In the genomic region with DNA sequence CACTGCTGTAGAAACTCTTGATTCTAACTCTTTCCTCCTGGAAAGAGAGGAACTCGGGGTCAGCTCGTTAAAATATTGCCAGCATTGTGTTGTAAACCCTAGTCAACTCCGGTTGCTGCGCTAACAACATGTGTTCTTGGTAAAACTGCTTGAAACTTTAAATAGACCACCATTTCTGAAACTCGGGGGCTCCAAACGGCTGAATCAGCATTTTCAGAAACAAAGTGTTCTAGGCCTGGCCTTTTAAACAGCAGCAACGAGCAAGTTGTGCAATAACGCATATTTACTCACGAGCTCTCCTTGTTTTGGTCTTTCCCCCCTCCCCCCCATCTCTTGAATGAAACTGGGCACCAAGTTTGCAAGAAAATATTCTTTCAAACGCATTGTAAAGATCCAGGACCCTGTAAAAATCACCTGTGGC, we compare ENCODE assay signal across 8 cellular contexts. TPM values are rescaled to one million over a fixed set of nuclear protein-coding genes. Genes with fewer than 3 reads are reported as not detected.
DNase-seq lines count a peak whose midpoint lies in the region; ATAC-seq and TF ChIP-seq lines count a peak whose summit lies in the region.

No MANE protein-coding gene starts in this region.

- H3K27ac ChIP-seq in lower lobe of right lung (peak overlapping the region; percentile 73), aorta (ENCODE audit: low read depth in 1 of 2, low read length in 2 of 2) (no peak overlapping the region)

- no peaks in the 10 kb centered on the region for H3K36me3 ChIP-seq in lower lobe of right lung
- H3K36me3 ChIP-seq in aorta (ENCODE audit: control insufficient read depth in 1 of 2, insufficient read depth in 2 of 2, low read length in 1 of 2): no peaks in the 10 kb centered on the region

- H3K27me3 Mint-ChIP-seq in stimulated activated naive CD8-positive, alpha-beta T cell treated with anti-CD3 and anti-CD28 coated beads, Interleukin-15, Interleukin-2, amounts not matched to agents 100 ng/mL and 50 ng/mL, for 24 hours: peaks cover 66% of the 10 kb centered on the region
- peaks cover 6% of the 10 kb centered on the region for H3K27me3 Mint-ChIP-seq in brain

- 23 to 30% methylated on average over 10 of the region's 10 CpGs for WGBS in aorta, 2 donors

- peaks cover 4% of the 10 kb centered on the region for H3K4me1 Mint-ChIP-seq in stimulated activated naive CD8-positive, alpha-beta T cell treated with anti-CD3 and anti-CD28 coated beads, Interleukin-15, Interleukin-2, amounts not matched to agents 100 ng/mL and 50 ng/mL, for 24 hours (ENCODE audit: low read depth)
- peaks cover 41% of the 10 kb centered on the region for H3K4me1 Mint-ChIP-seq in brain

- peaks cover 5% of the 10 kb centered on the region for H3K9me3 Mint-ChIP-seq in stimulated activated naive CD8-positive, alpha-beta T cell treated with anti-CD3 and anti-CD28 coated beads, Interleukin-15, Interleukin-2, amounts not matched to agents 100 ng/mL and 50 ng/mL, for 24 hours
- H3K9me3 Mint-ChIP-seq in brain: peaks cover 5 to 31% (median 8%) of the 10 kb centered on the region in 5 experiments

- peak overlapping the region; percentile 79 for H3K4me3 Mint-ChIP-seq in stimulated activated naive CD8-positive, alpha-beta T cell treated with anti-CD3 and anti-CD28 coated beads, Interleukin-15, Interleukin-2, amounts not matched to agents 100 ng/mL and 50 ng/mL, for 24 hours
- peak overlapping the region; percentile 91 to 98 (median 96) for H3K4me3 Mint-ChIP-seq in brain

- DNase-seq in stimulated activated naive CD8-positive, alpha-beta T cell treated with anti-CD3 and anti-CD28 coated beads, Interleukin-15, Interleukin-2, amounts not matched to agents 100 U/mL and 50 U/mL, for 24 hours: no peak
- DNase-seq in lower lobe of right lung (no peak), aorta (no peak), NCI-H774 (lab: John Stamatoyannopoulos, UW) (no peak)

- intact Hi-C loops in lower lobe of right lung (cut with DNase I) (no loop called here), aorta (cut with DNase I) (loop anchor here (5.0 to 10.0 kb wide), 2 partner anchors 65 to 273 kb away; no protein-coding TSS in a partner anchor)

- no peaks in the 10 kb centered on the region for H3K36me3 Mint-ChIP-seq in stimulated activated naive CD8-positive, alpha-beta T cell treated with anti-CD3 and anti-CD28 coated beads, Interleukin-15, Interleukin-2, amounts not matched to agents 100 ng/mL and 50 ng/mL, for 24 hours (ENCODE audit: low read depth)
- peaks cover 28% of the 10 kb centered on the region for H3K36me3 Mint-ChIP-seq in brain

- no peaks in the 10 kb centered on the region for H3K9me3 ChIP-seq in lower lobe of right lung
- no peaks in the 10 kb centered on the region for H3K9me3 ChIP-seq in aorta (ENCODE audit: control insufficient read depth, low read length)

- H3K27ac Mint-ChIP-seq in stimulated activated naive CD8-positive, alpha-beta T cell treated with anti-CD3 and anti-CD28 coated beads, Interleukin-15, Interleukin-2, amounts not matched to agents 100 ng/mL and 50 ng/mL, for 24 hours: peak overlapping the region; percentile 70
- H3K27ac Mint-ChIP-seq in brain: peak overlapping the region; percentile 80 to 94 (median 91)

- H3K4me3 ChIP-seq in lower lobe of right lung (peak overlapping the region; percentile 70), aorta (ENCODE audit: low read length in 2 of 2) (peak overlapping the region; percentile 97 to 98)

- no peaks in the 10 kb centered on the region for H3K27me3 ChIP-seq in lower lobe of right lung (ENCODE audit: low read depth)
- H3K27me3 ChIP-seq in aorta (ENCODE audit: control insufficient read depth in 1 of 2, insufficient read depth in 2 of 2, low read length in 1 of 2): no peaks in the 10 kb centered on the region

- H3K4me1 ChIP-seq in lower lobe of right lung: peaks cover 29% of the 10 kb centered on the region
- peaks cover 0 to 7% of the 10 kb centered on the region in 2 donors for H3K4me1 ChIP-seq in aorta (ENCODE audit: control insufficient read depth in 1 of 2, insufficient read depth in 2 of 2, low read length in 2 of 2)

- TF ChIP-seq CTCF in brain (conservative IDR thresholded peaks at IDR 0.05): no peak
- TF ChIP-seq CTCF in lower lobe of right lung (IDR thresholded peaks at IDR 0.05): no peak

- ATAC-seq in stimulated activated naive CD8-positive, alpha-beta T cell treated with anti-CD3 and anti-CD28 coated beads, Interleukin-15, Interleukin-2, amounts not matched to agents 100 U/mL and 50 U/mL, for 24 hours: no peak
- ATAC-seq in lower lobe of right lung: peak in 1 of 2 donors; percentile 19
- ATAC-seq in aorta (ENCODE audit: low FRiP score): no peak
- ATAC-seq in HG03520 (IDR thresholded peaks at IDR 0.05; ENCODE audit: unreplicated experiment): no peak
- ATAC-seq in GM18909 (IDR thresholded peaks at IDR 0.05; ENCODE audit: poor library complexity, unreplicated experiment): no peak

RNA-seq across cellular contexts. Expression of a gene that starts 9.2 kb away (rescaled TPM):
- 87.4 TPM for polyA plus RNA-seq in brain (ENCODE audit: insufficient read depth, low read depth, low replicate concordance)
- total RNA-seq in lower lobe of right lung: 36.5 TPM
- total RNA-seq in aorta: 100 to 1,000 TPM; 106 to 108 TPM
- polyA plus RNA-seq in aorta: 10 to 100 TPM; 11.8 to 21.2 TPM
